ENCODE assay signal across 9 cellular contexts in the genomic region with DNA sequence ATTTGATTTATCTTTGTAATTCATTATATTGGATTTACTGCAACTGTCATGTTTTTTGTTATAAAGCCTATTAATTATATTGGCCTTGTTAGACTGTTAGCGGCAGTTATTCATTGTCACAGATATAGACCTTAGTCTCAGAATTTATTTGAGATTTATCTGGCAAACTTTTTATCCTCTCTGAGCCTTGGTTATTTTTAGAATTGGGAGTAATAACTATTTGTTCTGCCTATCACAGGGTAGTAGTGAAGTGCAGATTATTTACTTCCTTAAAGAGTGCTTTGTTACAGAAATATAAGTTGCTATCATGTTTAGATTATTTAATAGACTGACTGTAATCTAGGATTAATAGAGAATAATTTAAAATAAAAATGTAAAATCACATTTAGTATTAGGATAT.
"Had no signal": no experiment of that assay in that cellular context is flagged by ENCODE, and none has a peak within 500 bp of the region (broad histone marks: within the 10 kb centered on the region; RNA-seq: fewer than 3 reads in every experiment).

No MANE protein-coding gene starts in this region.

- H3K27ac ChIP-seq: GM23248 had no signal

- H3K4me3 Mint-ChIP-seq: HFFc6 had no signal

- H3K4me1 ChIP-seq: HAP-1 had no signal

- ATAC-seq: HCT116 had no signal

- H3K4me3 ChIP-seq: GM23248, HAP-1, K562 had no signal

- DNase-seq: GM23248, GOT3, H7, HFFc6, IMR-90 had no signal

- FAIRE-seq: HTR-8/SVneo, K562 had no signal

- H3K27ac Mint-ChIP-seq: HFFc6 had no signal
